In genomic region chr4:187547281-187547680, GRCh38 we compare ENCODE assay signal across 1 cellular context.
TF ChIP-seq lines count a peak whose summit lies in the region.

No MANE protein-coding gene starts in this region.

TF ChIP-seq in SK-N-SH, 30 proteins besides CTCF, POLR2A, EP300 and RAD21 (continued from another document):
- no peak for TF ChIP-seq REST (IDR thresholded peaks at IDR 0.05; ENCODE audit: low read depth, low read length)
- no peak for TF ChIP-seq JUND (IDR thresholded peaks at IDR 0.05)
- no peak for TF ChIP-seq EZH2phosphoT487 (IDR thresholded peaks at IDR 0.05; ENCODE audit: borderline replicate concordance, low read depth)
- TF ChIP-seq PBX3 (IDR thresholded peaks at IDR 0.05), result no peak
- no peak for TF ChIP-seq FOXJ3 (CRISPR knock-in tag; IDR thresholded peaks at IDR 0.05)
- TF ChIP-seq RCOR1 (IDR thresholded peaks at IDR 0.05; ENCODE audit: low read length), result no peak
- TF ChIP-seq POLR2AphosphoS5 (IDR thresholded peaks at IDR 0.05; ENCODE audit: low read depth, low read length), result no peak
- no peak for TF ChIP-seq NFIC (IDR thresholded peaks at IDR 0.05; ENCODE audit: borderline replicate concordance)
- TF ChIP-seq FOXM1 (IDR thresholded peaks at IDR 0.05; ENCODE audit: low read depth), result no peak
- no peak for TF ChIP-seq SMC3 (IDR thresholded peaks at IDR 0.05; ENCODE audit: low read depth, low read length)
TF ChIP-seq in SK-N-SH: peak in this region for 0.
